ENCODE assay signal across 1 cellular context in genomic region chr4:6929735-6930464, GRCh38.
TF ChIP-seq lines count a peak whose summit lies in the region.

No MANE protein-coding gene starts in this region.

TF ChIP-seq in HepG2, 621 proteins besides CTCF, POLR2A, EP300 and RAD21 (continued from another document and continues in another):
- peak; percentile 45; the same call in 1 of the 2 replicates for TF ChIP-seq ARID4A (CRISPR knock-in tag; IDR thresholded peaks at IDR 0.05; ENCODE audit: borderline replicate concordance)
- peak; percentile 71; the same call in 1 of the 2 replicates for TF ChIP-seq KMT2A (CRISPR knock-in tag; IDR thresholded peaks at IDR 0.05)
- no peak for TF ChIP-seq MAZ (IDR thresholded peaks at IDR 0.05; ENCODE audit: borderline replicate concordance, low read depth, low read length)
- TF ChIP-seq MAZ (CRISPR knock-in tag; IDR thresholded peaks at IDR 0.05; ENCODE audit: low read depth), result no peak
- peak; percentile 39; the same call in 1 of the 2 replicates for TF ChIP-seq PPARG (CRISPR knock-in tag; conservative IDR thresholded peaks at IDR 0.05)
- no peak for TF ChIP-seq ZNF672 (CRISPR knock-in tag; IDR thresholded peaks at IDR 0.05)
- TF ChIP-seq ZNF746 (CRISPR knock-in tag; IDR thresholded peaks at IDR 0.05), result no peak
- TF ChIP-seq ZNF576 (CRISPR knock-in tag; IDR thresholded peaks at IDR 0.05), result no peak
- TF ChIP-seq ZNF205 (CRISPR knock-in tag; IDR thresholded peaks at IDR 0.05), result no peak
- TF ChIP-seq KLF9 (CRISPR knock-in tag; IDR thresholded peaks at IDR 0.05; ENCODE audit: low read depth), result no peak
- no peak for TF ChIP-seq CREB3 (CRISPR knock-in tag; IDR thresholded peaks at IDR 0.05)
- TF ChIP-seq TP53 (CRISPR knock-in tag; conservative IDR thresholded peaks at IDR 0.05), result no peak
- TF ChIP-seq SALL2 (CRISPR knock-in tag; IDR thresholded peaks at IDR 0.05), result no peak
- TF ChIP-seq PHF21A (CRISPR knock-in tag; IDR thresholded peaks at IDR 0.05), result peak; percentile 87
- TF ChIP-seq CCDC6 (CRISPR knock-in tag; IDR thresholded peaks at IDR 0.05), result no peak
- TF ChIP-seq, protein P1, sequence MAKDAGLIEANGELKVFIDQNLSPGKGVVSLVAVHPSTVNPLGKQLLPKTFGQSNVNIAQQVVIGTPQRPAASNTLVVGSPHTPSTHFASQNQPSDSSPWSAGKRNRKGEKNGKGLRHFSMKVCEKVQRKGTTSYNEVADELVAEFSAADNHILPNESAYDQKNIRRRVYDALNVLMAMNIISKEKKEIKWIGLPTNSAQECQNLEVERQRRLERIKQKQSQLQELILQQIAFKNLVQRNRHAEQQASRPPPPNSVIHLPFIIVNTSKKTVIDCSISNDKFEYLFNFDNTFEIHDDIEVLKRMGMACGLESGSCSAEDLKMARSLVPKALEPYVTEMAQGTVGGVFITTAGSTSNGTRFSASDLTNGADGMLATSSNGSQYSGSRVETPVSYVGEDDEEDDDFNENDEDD (CRISPR knock-in tag; IDR thresholded peaks at IDR 0.05; ENCODE audit: borderline replicate concordance), result peak; percentile 31; the same call in 1 of the 2 replicates
- TF ChIP-seq GFI1 (CRISPR knock-in tag; IDR thresholded peaks at IDR 0.05; ENCODE audit: borderline replicate concordance), result peak; percentile 85
- TF ChIP-seq ATRX (CRISPR knock-in tag; IDR thresholded peaks at IDR 0.05; ENCODE audit: borderline replicate concordance), result no peak
- peak; percentile 51; the same call in 1 of the 2 replicates for TF ChIP-seq MLX (CRISPR knock-in tag; IDR thresholded peaks at IDR 0.05)
- TF ChIP-seq IKZF1 (IDR thresholded peaks at IDR 0.05), result no peak
- TF ChIP-seq DNMT1 (CRISPR knock-in tag; IDR thresholded peaks at IDR 0.05), result peak; percentile 83; the same call in 1 of the 2 replicates
- no peak for TF ChIP-seq JUN (CRISPR knock-in tag; IDR thresholded peaks at IDR 0.05)
- TF ChIP-seq FOXA3 (CRISPR knock-in tag; IDR thresholded peaks at IDR 0.05), result peak; percentile 72
- TF ChIP-seq LCORL (IDR thresholded peaks at IDR 0.05), result no peak
- peak; percentile 77; the same call in 1 of the 2 replicates for TF ChIP-seq LCORL (CRISPR knock-in tag; IDR thresholded peaks at IDR 0.05)
- TF ChIP-seq NFIB (CRISPR knock-in tag; IDR thresholded peaks at IDR 0.05; ENCODE audit: borderline replicate concordance), result no peak
- peak; percentile 97 for TF ChIP-seq MEF2D (CRISPR knock-in tag; IDR thresholded peaks at IDR 0.05)
- no peak for TF ChIP-seq SRY (CRISPR knock-in tag; IDR thresholded peaks at IDR 0.05)
- TF ChIP-seq FOXK2 (IDR thresholded peaks at IDR 0.05), result peak; percentile 83
- TF ChIP-seq ZNF362 (CRISPR knock-in tag; IDR thresholded peaks at IDR 0.05; ENCODE audit: borderline replicate concordance), result no peak
- peak; percentile 49; the same call in 1 of the 2 replicates for TF ChIP-seq ELF1 (CRISPR knock-in tag; IDR thresholded peaks at IDR 0.05)
- 0 out of 2 replicates have a peak, but pooled peaks have one; percentile 18 for TF ChIP-seq TGIF2 (CRISPR knock-in tag; IDR thresholded peaks at IDR 0.05)
- TF ChIP-seq ZBTB7B (CRISPR knock-in tag; IDR thresholded peaks at IDR 0.05), result 0 out of 2 replicates have a peak, but pooled peaks have one; percentile 41
- peak; percentile 88; the same call in 1 of the 2 replicates for TF ChIP-seq ZNF292 (CRISPR knock-in tag; IDR thresholded peaks at IDR 0.05; ENCODE audit: borderline replicate concordance, low read depth)
- TF ChIP-seq HDAC2 (CRISPR knock-in tag; IDR thresholded peaks at IDR 0.05), result peak; percentile 56; the same call in 1 of the 2 replicates
- 0 out of 2 replicates have a peak, but pooled peaks have one; percentile 18 for TF ChIP-seq MIER3 (CRISPR knock-in tag; IDR thresholded peaks at IDR 0.05; ENCODE audit: borderline replicate concordance)
- peak; percentile 23; the same call in 1 of the 2 replicates for TF ChIP-seq ZSCAN9 (CRISPR knock-in tag; IDR thresholded peaks at IDR 0.05; ENCODE audit: borderline replicate concordance)
- TF ChIP-seq, protein P2, sequence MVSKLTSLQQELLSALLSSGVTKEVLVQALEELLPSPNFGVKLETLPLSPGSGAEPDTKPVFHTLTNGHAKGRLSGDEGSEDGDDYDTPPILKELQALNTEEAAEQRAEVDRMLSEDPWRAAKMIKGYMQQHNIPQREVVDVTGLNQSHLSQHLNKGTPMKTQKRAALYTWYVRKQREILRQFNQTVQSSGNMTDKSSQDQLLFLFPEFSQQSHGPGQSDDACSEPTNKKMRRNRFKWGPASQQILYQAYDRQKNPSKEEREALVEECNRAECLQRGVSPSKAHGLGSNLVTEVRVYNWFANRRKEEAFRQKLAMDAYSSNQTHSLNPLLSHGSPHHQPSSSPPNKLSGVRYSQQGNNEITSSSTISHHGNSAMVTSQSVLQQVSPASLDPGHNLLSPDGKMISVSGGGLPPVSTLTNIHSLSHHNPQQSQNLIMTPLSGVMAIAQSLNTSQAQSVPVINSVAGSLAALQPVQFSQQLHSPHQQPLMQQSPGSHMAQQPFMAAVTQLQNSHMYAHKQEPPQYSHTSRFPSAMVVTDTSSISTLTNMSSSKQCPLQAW (CRISPR knock-in tag; IDR thresholded peaks at IDR 0.05), result peak; percentile 75; the same call in 1 of the 2 replicates
- TF ChIP-seq ZNF782 (CRISPR knock-in tag; IDR thresholded peaks at IDR 0.05; ENCODE audit: borderline replicate concordance), result no peak
- TF ChIP-seq ZNF607 (CRISPR knock-in tag; IDR thresholded peaks at IDR 0.05; ENCODE audit: borderline replicate concordance), result peak; percentile 70; the same call in 1 of the 2 replicates
- TF ChIP-seq ZNF614 (CRISPR knock-in tag; IDR thresholded peaks at IDR 0.05; ENCODE audit: borderline replicate concordance), result no peak
- TF ChIP-seq HNF4G (IDR thresholded peaks at IDR 0.05; ENCODE audit: borderline replicate concordance, low read depth, low read length), result peak; percentile 49; the same call in 1 of the 2 replicates
- TF ChIP-seq HNF4G (CRISPR knock-in tag; IDR thresholded peaks at IDR 0.05; ENCODE audit: borderline replicate concordance, low read depth), result no peak
- no peak for TF ChIP-seq MED8 (CRISPR knock-in tag; IDR thresholded peaks at IDR 0.05; ENCODE audit: insufficient replicate concordance)
- peak; percentile 57; the same call in 1 of the 2 replicates for TF ChIP-seq PITX1 (CRISPR knock-in tag; IDR thresholded peaks at IDR 0.05)
- TF ChIP-seq CEBPG (CRISPR knock-in tag; IDR thresholded peaks at IDR 0.05), result 0 out of 2 replicates have a peak, but pooled peaks have one; percentile 27
- no peak for TF ChIP-seq ZNF3 (CRISPR knock-in tag; IDR thresholded peaks at IDR 0.05)
- no peak for TF ChIP-seq PTBP1 (IDR thresholded peaks at IDR 0.05; ENCODE audit: low read depth, low read length, poor library complexity, severe bottlenecking)
- no peak for TF ChIP-seq REPIN1 (CRISPR knock-in tag; IDR thresholded peaks at IDR 0.05; ENCODE audit: borderline replicate concordance, low read depth)
- TF ChIP-seq BCL6 (CRISPR knock-in tag; IDR thresholded peaks at IDR 0.05), result peak; percentile 45
- no peak for TF ChIP-seq ZNF768 (CRISPR knock-in tag; IDR thresholded peaks at IDR 0.05)
- 0 out of 2 replicates have a peak, but pooled peaks have one; percentile 51 for TF ChIP-seq RBAK (CRISPR knock-in tag; IDR thresholded peaks at IDR 0.05)
- no peak for TF ChIP-seq KLF16 (CRISPR knock-in tag; IDR thresholded peaks at IDR 0.05)
- peak; percentile 81; the same call in 1 of the 2 replicates for TF ChIP-seq ZNF572 (CRISPR knock-in tag; IDR thresholded peaks at IDR 0.05)
- no peak for TF ChIP-seq FOXA1 (IDR thresholded peaks at IDR 0.05)
- peak; percentile 62 for TF ChIP-seq FOXA1 (CRISPR knock-in tag; IDR thresholded peaks at IDR 0.05)
- peak; percentile 36; the same call in 1 of the 2 replicates for TF ChIP-seq RARA (CRISPR knock-in tag; IDR thresholded peaks at IDR 0.05)
- TF ChIP-seq ZEB1 (IDR thresholded peaks at IDR 0.05; ENCODE audit: insufficient replicate concordance, low read depth), result peak; percentile 32
- TF ChIP-seq, protein P3, sequence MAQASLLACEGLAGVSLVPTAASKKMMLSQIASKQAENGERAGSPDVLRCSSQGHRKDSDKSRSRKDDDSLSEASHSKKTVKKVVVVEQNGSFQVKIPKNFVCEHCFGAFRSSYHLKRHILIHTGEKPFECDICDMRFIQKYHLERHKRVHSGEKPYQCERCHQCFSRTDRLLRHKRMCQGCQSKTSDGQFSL (CRISPR knock-in tag; IDR thresholded peaks at IDR 0.05), result no peak
- TF ChIP-seq ZNF816 (CRISPR knock-in tag; IDR thresholded peaks at IDR 0.05; ENCODE audit: borderline replicate concordance), result 0 out of 2 replicates have a peak, but pooled peaks have one; percentile 46
- TF ChIP-seq KAT7 (CRISPR knock-in tag; IDR thresholded peaks at IDR 0.05; ENCODE audit: borderline replicate concordance), result 0 out of 2 replicates have a peak, but pooled peaks have one; percentile 47
- no peak for TF ChIP-seq ONECUT2 (CRISPR knock-in tag; IDR thresholded peaks at IDR 0.05)
- no peak for TF ChIP-seq ZBTB39 (CRISPR knock-in tag; IDR thresholded peaks at IDR 0.05)
- peak; percentile 11; the same call in 1 of the 2 replicates for TF ChIP-seq HOXA3 (CRISPR knock-in tag; IDR thresholded peaks at IDR 0.05)
- TF ChIP-seq THYN1 (CRISPR knock-in tag; IDR thresholded peaks at IDR 0.05; ENCODE audit: borderline replicate concordance, low read depth), result no peak
- TF ChIP-seq SOX5 (CRISPR knock-in tag; IDR thresholded peaks at IDR 0.05; ENCODE audit: borderline replicate concordance), result peak; percentile 71; the same call in 1 of the 2 replicates
- no peak for TF ChIP-seq ZFP82 (CRISPR knock-in tag; IDR thresholded peaks at IDR 0.05; ENCODE audit: borderline replicate concordance)
- TF ChIP-seq ZNF101 (CRISPR knock-in tag; IDR thresholded peaks at IDR 0.05; ENCODE audit: borderline replicate concordance, low read depth), result no peak
